Comparison of ENCODE assay signal across 1 cellular context in genomic region chr4:7429069-7429416, GRCh38.
TF ChIP-seq lines count a peak whose summit lies in the region.

No MANE protein-coding gene starts in this region.

TF ChIP-seq in H1, 55 proteins besides CTCF, POLR2A, EP300 and RAD21:
- TF ChIP-seq PHF8 (conservative IDR thresholded peaks at IDR 0.05; ENCODE audit: low read depth, low read length): no peak
